8 cellular contexts compared by ENCODE assay signal in the genomic region with DNA sequence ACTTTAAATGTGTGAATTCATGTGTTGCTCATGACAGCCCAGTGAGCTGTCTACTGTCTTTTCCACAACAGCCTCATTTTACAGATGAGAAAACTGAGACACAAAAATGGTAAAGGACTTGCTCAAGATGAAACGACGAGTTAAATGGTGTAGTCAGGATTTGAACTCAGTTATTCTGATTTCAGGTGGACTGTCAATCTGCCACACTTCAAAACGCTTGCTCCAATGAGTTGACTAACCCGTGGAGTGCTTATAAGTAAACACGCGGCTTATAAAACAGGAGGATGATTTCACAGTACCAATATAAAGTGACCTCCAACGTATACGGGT. TPM values are rescaled to one million over a fixed set of nuclear protein-coding genes. Genes with fewer than 3 reads are reported as not detected.
DNase-seq lines count a peak whose midpoint lies in the region; ATAC-seq and TF ChIP-seq lines count a peak whose summit lies in the region.

No MANE protein-coding gene starts in this region.

- H3K4me3 ChIP-seq in CD4-positive, CD25-positive, alpha-beta regulatory T cell (ENCODE audit: low read depth, low read length) = peak overlapping the region; percentile 48
- H3K4me3 ChIP-seq in Karpas-422 (ENCODE audit: low read length) = peak overlapping the region; percentile 89; the same call in 1 of the 2 replicates
- no peak overlapping the region for H3K4me3 ChIP-seq in colonic mucosa
- peak overlapping the region in 1 of 2 donors; percentile 83 for H3K4me3 ChIP-seq in neuronal stem cell (ENCODE audit: low read length in 2 of 2)
- no peak overlapping the region for H3K4me3 ChIP-seq in BE2C (ENCODE audit: low read depth, low read length)

- H3K4me3 Mint-ChIP-seq in CD4-positive, CD25-positive, alpha-beta regulatory T cell = peak overlapping the region; percentile 90 to 99 (median 92)

- H3K27ac Mint-ChIP-seq in CD4-positive, CD25-positive, alpha-beta regulatory T cell = peak overlapping the region in 2 of 3 donors; percentile 51 to 93

- H2BK15ac ChIP-seq in neuronal stem cell (ENCODE audit: low read length) = peak overlapping the region; percentile 79

- no peak for ATAC-seq in CD4-positive, CD25-positive, alpha-beta regulatory T cell (ENCODE audit: low read depth in 2 of 2)

- H4K91ac ChIP-seq in neuronal stem cell (ENCODE audit: low read depth, low read length, poor library complexity) = no peak overlapping the region

- no peak overlapping the region for H4K8ac ChIP-seq in neuronal stem cell (ENCODE audit: low read depth, low read length)

- DNase-seq in CD4-positive, CD25-positive, alpha-beta regulatory T cell = no peak
- DNase-seq in Karpas-422 (no peak), colonic mucosa (no peak), neuronal stem cell (ENCODE audit: low spot score) (no peak), NCI-H2029 (lab: John Stamatoyannopoulos, UW) (no peak), BE2C (no peak), Kasumi-1 (lab: John Stamatoyannopoulos, UW) (no peak)
- DNase-seq in activated CD4-positive, CD25-positive, alpha-beta regulatory T cell treated with anti-CD3 and anti-CD28 coated beads, Interleukin-2, amount 50 U/mL, for 72 hours = no peak

- peaks cover 0 to 2% (median 0%) of the 10 kb centered on the region in 7 donors for H3K9me3 Mint-ChIP-seq in CD4-positive, CD25-positive, alpha-beta regulatory T cell

- no peak overlapping the region for H3K18ac ChIP-seq in neuronal stem cell (ENCODE audit: low read length)

- H3K23ac ChIP-seq in neuronal stem cell (ENCODE audit: low read depth, low read length, poor library complexity) = no peak overlapping the region

- H3K4me2 ChIP-seq in Karpas-422 (ENCODE audit: low read depth, low read length, poor library complexity, severe bottlenecking) (peak overlapping the region; percentile 89), neuronal stem cell (ENCODE audit: insufficient read depth, low read length, poor library complexity, severe bottlenecking) (peak overlapping the region; percentile 57)

- H3K9me2 ChIP-seq in Karpas-422 (replicated peaks; ENCODE audit: insufficient read depth, low read length) = no peaks in the 10 kb centered on the region

- no peaks in the 10 kb centered on the region for H3K9me3 ChIP-seq in CD4-positive, CD25-positive, alpha-beta regulatory T cell (ENCODE audit: control insufficient read depth in 2 of 2, low read length in 2 of 2)
- H3K9me3 ChIP-seq in Karpas-422 (ENCODE audit: low read length) = no peaks in the 10 kb centered on the region
- no peaks in the 10 kb centered on the region for H3K9me3 ChIP-seq in colonic mucosa
- H3K9me3 ChIP-seq in neuronal stem cell (replicated peaks in 1 of 2; ENCODE audit: control insufficient read depth in 2 of 2, insufficient read depth in 1 of 2, low read depth in 1 of 2, low read length in 2 of 2) = no peaks in the 10 kb centered on the region
- H3K9me3 ChIP-seq in BE2C = no peaks in the 10 kb centered on the region

- H2AFZ ChIP-seq in Karpas-422 (ENCODE audit: low read length) (peak overlapping the region; percentile 94), neuronal stem cell (ENCODE audit: low read length) (peak overlapping the region; percentile 94)

- no CpG with 5 or more reads among the region's 8 CpGs for WGBS in neuronal stem cell (ENCODE audit: extremely low coverage in 2 of 2, insufficient read length in 2 of 2, insufficient replicate concordance in 1 of 2), 2 donors

- peaks cover 17 to 45% (median 25%) of the 10 kb centered on the region in 4 donors for H3K4me1 Mint-ChIP-seq in CD4-positive, CD25-positive, alpha-beta regulatory T cell

- H3K14ac ChIP-seq in neuronal stem cell (ENCODE audit: low read length) = no peak overlapping the region

- peak overlapping the region; percentile 97 for H2BK5ac ChIP-seq in neuronal stem cell (ENCODE audit: low read length)

- H3K79me2 ChIP-seq in Karpas-422 (ENCODE audit: low read length) = peaks cover 39% of the 10 kb centered on the region

- H3K79me1 ChIP-seq in neuronal stem cell (ENCODE audit: low read depth, low read length) = peaks cover 3% of the 10 kb centered on the region

- intact Hi-C loops in colonic mucosa (cut with DNase I) = no loop called here

- no peak overlapping the region for H2BK12ac ChIP-seq in neuronal stem cell (ENCODE audit: low read length)

- TF ChIP-seq CTCF in colonic mucosa (IDR thresholded peaks at IDR 0.05) (no peak), BE2C (IDR thresholded peaks at IDR 0.05; ENCODE audit: low read depth, low read length) (no peak)

- H3K27me3 Mint-ChIP-seq in CD4-positive, CD25-positive, alpha-beta regulatory T cell = no peaks in the 10 kb centered on the region

- no peaks in the 10 kb centered on the region for H4K20me1 ChIP-seq in Karpas-422 (ENCODE audit: insufficient read depth, low read depth, low read length)

- peak overlapping the region; percentile 78 for H3K9ac ChIP-seq in Karpas-422 (ENCODE audit: low read length)
- H3K9ac ChIP-seq in colonic mucosa (ENCODE audit: low read depth in 2 of 2, low read length in 2 of 2) = no peak overlapping the region
- no peak overlapping the region for H3K9ac ChIP-seq in neuronal stem cell (ENCODE audit: low read depth, low read length, poor library complexity)

- peaks cover 19% of the 10 kb centered on the region for H3K4me1 ChIP-seq in CD4-positive, CD25-positive, alpha-beta regulatory T cell (ENCODE audit: control insufficient read depth, insufficient read depth, low read length, poor library complexity, severe bottlenecking)
- H3K4me1 ChIP-seq in Karpas-422 (ENCODE audit: low read length) (peaks cover 25% of the 10 kb centered on the region), colonic mucosa (no peaks in the 10 kb centered on the region), neuronal stem cell (ENCODE audit: control insufficient read depth in 2 of 2, insufficient read depth in 1 of 2, low read depth in 1 of 2, low read length in 2 of 2) (peaks cover 3 to 7% of the 10 kb centered on the region in 2 donors), BE2C (peaks cover 5% of the 10 kb centered on the region)

- no peak overlapping the region for H2BK120ac ChIP-seq in neuronal stem cell (ENCODE audit: low read depth, low read length)

- no peak overlapping the region for H3K4ac ChIP-seq in neuronal stem cell (ENCODE audit: low read length)

- H3K27me3 ChIP-seq in CD4-positive, CD25-positive, alpha-beta regulatory T cell (ENCODE audit: control insufficient read depth, insufficient read depth, low read length) = no peaks in the 10 kb centered on the region
- no peaks in the 10 kb centered on the region for H3K27me3 ChIP-seq in Karpas-422 (ENCODE audit: low read length)
- H3K27me3 ChIP-seq in colonic mucosa = no peaks in the 10 kb centered on the region
- H3K27me3 ChIP-seq in neuronal stem cell (ENCODE audit: control insufficient read depth in 3 of 3, insufficient read depth in 3 of 3, low read depth in 1 of 3, low read length in 3 of 3) = peaks cover 0 to 7% (median 0%) of the 10 kb centered on the region in 3 experiments
- no peaks in the 10 kb centered on the region for H3K27me3 ChIP-seq in BE2C

- H3K36me3 Mint-ChIP-seq in CD4-positive, CD25-positive, alpha-beta regulatory T cell = no peaks in the 10 kb centered on the region

- no peaks in the 10 kb centered on the region for H3K36me3 ChIP-seq in CD4-positive, CD25-positive, alpha-beta regulatory T cell (ENCODE audit: control insufficient read depth, insufficient read depth, low read length)
- no peaks in the 10 kb centered on the region for H3K36me3 ChIP-seq in Karpas-422 (ENCODE audit: insufficient read depth, low read length)
- no peaks in the 10 kb centered on the region for H3K36me3 ChIP-seq in colonic mucosa
- H3K36me3 ChIP-seq in neuronal stem cell (replicated peaks in 1 of 2; ENCODE audit: control insufficient read depth in 2 of 2, insufficient read depth in 2 of 2, low read length in 2 of 2) = peaks cover 0 to 17% of the 10 kb centered on the region in 2 donors
- 0 out of 2 replicates have a peak, but pooled peaks cover under 1% of the 10 kb centered on the region for H3K36me3 ChIP-seq in BE2C

- H3K27ac ChIP-seq in CD4-positive, CD25-positive, alpha-beta regulatory T cell (ENCODE audit: insufficient read depth, low read length, poor library complexity, severe bottlenecking) = peak overlapping the region; percentile 61
- no peak overlapping the region for H3K27ac ChIP-seq in Karpas-422 (ENCODE audit: low read length)
- H3K27ac ChIP-seq in colonic mucosa = peak overlapping the region; percentile 69
- H3K27ac ChIP-seq in neuronal stem cell (replicated peaks; ENCODE audit: low read length) = no peak overlapping the region

- no peak overlapping the region for H2AK5ac ChIP-seq in neuronal stem cell (ENCODE audit: low read depth, low read length)

RNA-seq across cellular contexts. Expression of a gene that starts 0.7 kb away (rescaled TPM):
- total RNA-seq in CD4-positive, CD25-positive, alpha-beta regulatory T cell = 1.6 TPM
- 1 to 10 TPM; 1.8 to 2.5 (median 2.3) TPM for polyA plus RNA-seq in CD4-positive, CD25-positive, alpha-beta regulatory T cell
- total RNA-seq in Karpas-422 (2014; rRNA removed; shearing (Covaris generic); ENCODE audit: low replicate concordance) = 21.0 and 51.0 TPM in 2 replicates
- total RNA-seq in colonic mucosa = 10 to 100 TPM in 1 of 2 donors, 1 to 10 TPM in 1; 2.5 to 15.9 TPM
- 28.3 TPM for polyA plus RNA-seq in neuronal stem cell (2013, experiment 1 of 2)
- 28.5 TPM for polyA plus RNA-seq in neuronal stem cell (2013, experiment 2 of 2)
- polyA plus RNA-seq in BE2C (2012; ENCODE audit: insufficient read depth, insufficient read length, low read depth) = 4.6 TPM

RNA-seq across cellular contexts. Expression of a gene that starts 4.3 kb away (rescaled TPM):
- 3.1 TPM for total RNA-seq in CD4-positive, CD25-positive, alpha-beta regulatory T cell
- polyA plus RNA-seq in CD4-positive, CD25-positive, alpha-beta regulatory T cell = 1 to 10 TPM; 1.2 to 3.9 (median 1.6) TPM
- 1.5 and 1.7 TPM in 2 replicates for total RNA-seq in Karpas-422 (2014; rRNA removed; shearing (Covaris generic); ENCODE audit: low replicate concordance)
- total RNA-seq in colonic mucosa = 1 to 10 TPM in 1 of 2 donors, under 1 TPM in 1; 0.94 to 2.5 TPM
- polyA plus RNA-seq in neuronal stem cell (2013, experiment 1 of 2) = 0.52 TPM
- 0.62 TPM for polyA plus RNA-seq in neuronal stem cell (2013, experiment 2 of 2)
- polyA plus RNA-seq in BE2C (2012; ENCODE audit: insufficient read depth, insufficient read length, low read depth) = 3.1 TPM

RNA-seq across cellular contexts. Expression of a gene that starts 53.6 kb away (rescaled TPM):
- 9.5 TPM for total RNA-seq in CD4-positive, CD25-positive, alpha-beta regulatory T cell
- 10 to 100 TPM; 17.6 to 24.6 (median 19.5) TPM for polyA plus RNA-seq in CD4-positive, CD25-positive, alpha-beta regulatory T cell
- total RNA-seq in Karpas-422 (2014; rRNA removed; shearing (Covaris generic); ENCODE audit: low replicate concordance) = 23.1 and 29.7 TPM in 2 replicates
- 1 to 10 TPM; 6.8 to 8.3 TPM for total RNA-seq in colonic mucosa
- 17.1 TPM for polyA plus RNA-seq in neuronal stem cell (2013, experiment 1 of 2)
- polyA plus RNA-seq in neuronal stem cell (2013, experiment 2 of 2) = 17.1 TPM
- 19.5 TPM for polyA plus RNA-seq in BE2C (2012; ENCODE audit: insufficient read depth, insufficient read length, low read depth)

Comparison
In these comparisons a context has a peak if more than half of its experiments do, and no peak if none do; other contexts are left out.
1. H3K27ac ChIP-seq: peak in CD4-positive, CD25-positive, alpha-beta regulatory T cell (single experiment) and colonic mucosa (single experiment); none in Karpas-422 (single experiment) and neuronal stem cell (single experiment).
2. H3K4me3 ChIP-seq: peak in CD4-positive, CD25-positive, alpha-beta regulatory T cell (single experiment) and Karpas-422 (single experiment); none in colonic mucosa (single experiment) and BE2C (single experiment).